Comparison of ENCODE assay signal across 8 cellular contexts in genomic region chr19:52922841-52923781, GRCh38. TPM values are rescaled to one million over a fixed set of nuclear protein-coding genes. Genes with fewer than 3 reads are reported as not detected.
A peak's percentile ranks its signal among the peaks of the same experiment; 100 is the strongest.
DNase-seq lines count a peak whose midpoint lies in the region; ATAC-seq and TF ChIP-seq lines count a peak whose summit lies in the region.

Gene ZNF888 (minus strand): TSS chr19:52923428. CDS start chr19:52917873, 5,555 bp downstream.

- H3K36me3 Mint-ChIP-seq in activated CD8-positive, alpha-beta T cell treated with anti-CD3 and anti-CD28 coated beads, Interleukin-2, amount 10 ng/mL, durations not matched to agents 7 days and 5 days (ENCODE audit: low read depth): peaks cover 30% of the 10 kb centered on the region

- no peaks in the 10 kb centered on the region for H3K36me3 ChIP-seq in lung (ENCODE audit: control insufficient read depth in 2 of 2, insufficient read depth in 2 of 2, low read length in 2 of 2)

- peak within 1 kb of the TSS; percentile 96 for H3K27ac Mint-ChIP-seq in activated CD8-positive, alpha-beta T cell treated with anti-CD3 and anti-CD28 coated beads, Interleukin-2, amount 10 ng/mL, durations not matched to agents 7 days and 5 days

- 1 to 2% methylated on average over 55 of the region's 55 CpGs for WGBS in lung, 2 donors

- no peak for TF ChIP-seq CTCF in AG04450 (IDR thresholded peaks at IDR 0.05; ENCODE audit: low read depth, low read length)
- TF ChIP-seq CTCF in lung (IDR thresholded peaks at IDR 0.05; ENCODE audit: control extremely low read depth, extremely low read depth): no peak

- no peaks in the 10 kb centered on the region for H3K9me3 Mint-ChIP-seq in activated CD8-positive, alpha-beta T cell treated with anti-CD3 and anti-CD28 coated beads, Interleukin-2, amount 10 ng/mL, durations not matched to agents 7 days and 5 days (ENCODE audit: insufficient read depth)

- H3K27me3 ChIP-seq in AG04450 (ENCODE audit: control insufficient read depth, insufficient read depth, low read length) (no peaks in the 10 kb centered on the region), lung (ENCODE audit: control insufficient read depth, insufficient read depth) (no peaks in the 10 kb centered on the region)

- H3K4me3 ChIP-seq in AG04450 (ENCODE audit: low read depth, low read length) (peak within 1 kb of the TSS; percentile 75), lung (peak within 1 kb of the TSS; percentile 74)

- CTCF ChIA-PET in AG04450 (lab: Charles Lee): no interaction called here
- CTCF ChIA-PET in activated CD8-positive, alpha-beta T cell treated with anti-CD3 and anti-CD28 coated beads, Interleukin-2, amount 10 ng/mL, durations not matched to agents 7 days and 5 days (lab: Charles Lee): no interaction called here

- peaks cover 34% of the 10 kb centered on the region for H3K4me1 Mint-ChIP-seq in activated CD8-positive, alpha-beta T cell treated with anti-CD3 and anti-CD28 coated beads, Interleukin-2, amount 10 ng/mL, durations not matched to agents 7 days and 5 days (ENCODE audit: low read depth)

- H3K27ac ChIP-seq in AG04450 (ENCODE audit: low read depth, low read length) (peak within 1 kb of the TSS; percentile 91), lung (ENCODE audit: low read depth in 1 of 2, low read length in 1 of 2) (peak within 1 kb of the TSS; percentile 83 to 98)

- H3K9me3 ChIP-seq in AG04450 (ENCODE audit: control insufficient read depth, insufficient read depth, low read length) (peaks cover 3% of the 10 kb centered on the region; the same call in 1 of the 2 replicates), lung (ENCODE audit: control insufficient read depth in 2 of 2, insufficient read depth in 1 of 2, low read length in 1 of 2) (no peaks in the 10 kb centered on the region)

- ATAC-seq in GM18909 (IDR thresholded peaks at IDR 0.05; ENCODE audit: poor library complexity, unreplicated experiment) (peak; percentile 96), HG03159 (IDR thresholded peaks at IDR 0.05; ENCODE audit: unreplicated experiment) (peak; percentile 94), lung (ENCODE audit: insufficient read depth, low FRiP score) (peak; percentile 99)
- ATAC-seq in activated CD8-positive, alpha-beta T cell treated with anti-CD3 and anti-CD28 coated beads, Interleukin-2, amount 10 ng/mL, durations not matched to agents 7 days and 5 days: peak; percentile 99

- H3K4me1 ChIP-seq in lung (ENCODE audit: control insufficient read depth in 2 of 2, insufficient read depth in 2 of 2, low read length in 2 of 2): peaks cover 0 to 6% of the 10 kb centered on the region in 2 donors

- POLR2A ChIA-PET in AG04450 (lab: Yijun Ruan, JAX): no interaction called here
- POLR2A ChIA-PET in activated CD8-positive, alpha-beta T cell treated with anti-CD3 and anti-CD28 coated beads, Interleukin-2, amount 10 ng/mL, durations not matched to agents 7 days and 5 days (lab: Charles Lee): interaction anchor here (0.6 to 1.0 kb wide), 2 partner anchors 31 to 235 kb away, joined by 3 read pairs; no protein-coding TSS in a partner anchor

- peak within 1 kb of the TSS; percentile 95 for H3K4me3 Mint-ChIP-seq in activated CD8-positive, alpha-beta T cell treated with anti-CD3 and anti-CD28 coated beads, Interleukin-2, amount 10 ng/mL, durations not matched to agents 7 days and 5 days

- DNase-seq in AG04450 (ENCODE audit: low read depth, low spot score) (no peak), NCI-H748 (lab: John Stamatoyannopoulos, UW; ENCODE audit: unreplicated experiment) (peak; percentile 87), ecto neural progenitor cell (ENCODE audit: low spot score) (peak; percentile 93), lung (ENCODE audit: low spot score) (peak; percentile 92)
- peak; percentile 93 for DNase-seq in activated CD8-positive, alpha-beta T cell treated with anti-CD3 and anti-CD28 coated beads, Interleukin-2, amount 10 ng/mL, durations not matched to agents 7 days and 5 days
- DNase-seq in stimulated activated CD4-positive, alpha-beta T cell treated with anti-CD3 and anti-CD28 coated beads, TNF-alpha, amount 100 ng/mL, for 24 hours (ENCODE audit: low read depth in 3 of 3): peak; percentile 62 to 79 (median 65)

- H3K27me3 Mint-ChIP-seq in activated CD8-positive, alpha-beta T cell treated with anti-CD3 and anti-CD28 coated beads, Interleukin-2, amount 10 ng/mL, durations not matched to agents 7 days and 5 days (ENCODE audit: low read depth): no peaks in the 10 kb centered on the region

RNA-seq across cellular contexts. Expression of gene ZNF888, which starts in this region (rescaled TPM):
- polyA plus RNA-seq in AG04450 (2011; rRNA removed) (1.9 and 2.2 TPM in 2 replicates), lung (1 to 10 TPM; 2.2 to 4.5 TPM)
- 3.0 and 5.7 TPM in 2 replicates for polyA minus RNA-seq in AG04450 (2011; rRNA and poly(A)+ RNA removed)
- total RNA-seq in activated CD8-positive, alpha-beta T cell treated with anti-CD3 and anti-CD28 coated beads, Interleukin-2, amount 10 ng/mL, durations not matched to agents 7 days and 5 days: 1 to 10 TPM; 8.1 to 8.8 TPM
- 10 to 100 TPM in 1 of 2 donors, 1 to 10 TPM in 1; 6.9 to 18.9 TPM for total RNA-seq in lung
